In genomic region chr6:34531580-34532201, GRCh38 we compare ENCODE assay signal across 9 cellular contexts. TPM values are rescaled to one million over a fixed set of nuclear protein-coding genes. Genes with fewer than 3 reads are reported as not detected.
DNase-seq lines count a peak whose midpoint lies in the region; ATAC-seq and TF ChIP-seq lines count a peak whose summit lies in the region.
"Had no signal": no experiment of that assay in that cellular context is flagged by ENCODE, and none has a peak within 500 bp of the region (broad histone marks: within the 10 kb centered on the region; RNA-seq: fewer than 3 reads in every experiment).

No MANE protein-coding gene starts in this region.

- no peak overlapping the region for H3K4me3 ChIP-seq in mesenchymal stem cell (ENCODE audit: insufficient read depth in 1 of 2, low read depth in 1 of 2, low read length in 2 of 2)
- no peak overlapping the region for H3K4me3 ChIP-seq in uterus
- H3K4me3 ChIP-seq in coronary artery: no peak overlapping the region

- H3K27me3 ChIP-seq in mesenchymal stem cell (ENCODE audit: control insufficient read depth in 1 of 2, insufficient read depth in 1 of 2, low read length in 2 of 2) (peaks cover 16 to 49% of the 10 kb centered on the region in 2 experiments), uterus (no peaks in the 10 kb centered on the region)

- H3K23ac ChIP-seq in mesenchymal stem cell (ENCODE audit: low read length in 2 of 2): no peak overlapping the region

- no peaks in the 10 kb centered on the region for H3K9me3 ChIP-seq in mesenchymal stem cell (ENCODE audit: control insufficient read depth, low read length)
- H3K9me3 ChIP-seq in uterus: no peaks in the 10 kb centered on the region

- H4K91ac ChIP-seq in mesenchymal stem cell (ENCODE audit: low read length): no peak overlapping the region

- DNase-seq in stimulated activated CD4-positive, alpha-beta T cell treated with anti-CD3 and anti-CD28 coated beads, Interleukin-1b, Interleukin-23, amount 100 ng/mL, for 48 hours: peak; percentile 29
- no peak for DNase-seq in stimulated activated CD4-positive, alpha-beta T cell treated with anti-CD3 and anti-CD28 coated beads, Interleukin-2, amount 100 ng/mL, for 48 hours
- DNase-seq in ecto neural progenitor cell (ENCODE audit: low spot score) (peak; percentile 77), mesenchymal stem cell (no peak), uterus (peak; percentile 56 to 67), coronary artery (ENCODE audit: low spot score) (no peak), SKM-1 treated with dmso at 0.1 percent for 144 hours (lab: John Stamatoyannopoulos, UW; ENCODE audit: unreplicated experiment) (no peak)
- DNase-seq: HCEC 1CT had no signal

- H2BK120ac ChIP-seq in mesenchymal stem cell (ENCODE audit: low read depth, low read length): no peak overlapping the region

- H3K4me2 ChIP-seq in mesenchymal stem cell (ENCODE audit: low read length, poor library complexity, severe bottlenecking): no peak overlapping the region

- H4K8ac ChIP-seq in mesenchymal stem cell (ENCODE audit: low read length): no peak overlapping the region

- H2BK15ac ChIP-seq in mesenchymal stem cell (ENCODE audit: low read depth, poor library complexity, severe bottlenecking): no peak overlapping the region

- H3K14ac ChIP-seq in mesenchymal stem cell (ENCODE audit: low read length in 2 of 2): no peak overlapping the region

- peak in 1 of 2 donors; percentile 39 for TF ChIP-seq POLR2A in uterus (IDR thresholded peaks at IDR 0.05)

- no peak overlapping the region for H2AK5ac ChIP-seq in mesenchymal stem cell (ENCODE audit: low read length, severe bottlenecking)

- no peak overlapping the region for H2AFZ ChIP-seq in mesenchymal stem cell (ENCODE audit: low read depth, low read length)

- no peak for ATAC-seq in GM21447 (IDR thresholded peaks at IDR 0.05; ENCODE audit: unreplicated experiment)

- H3K18ac ChIP-seq in mesenchymal stem cell (ENCODE audit: low read depth in 1 of 2, low read length in 2 of 2): no peak overlapping the region

- H2BK12ac ChIP-seq in mesenchymal stem cell (ENCODE audit: low read length in 2 of 2): no peak overlapping the region

- TF ChIP-seq CTCF in uterus (IDR thresholded peaks at IDR 0.05) (no peak), coronary artery (IDR thresholded peaks at IDR 0.05) (no peak)

- peaks cover 9% of the 10 kb centered on the region for H3K4me1 ChIP-seq in mesenchymal stem cell (ENCODE audit: control insufficient read depth, insufficient read depth, low read depth, low read length)
- no peaks in the 10 kb centered on the region for H3K4me1 ChIP-seq in uterus

- no peaks in the 10 kb centered on the region for H3K79me1 ChIP-seq in mesenchymal stem cell (replicated peaks; ENCODE audit: low read length, poor library complexity, severe bottlenecking)

- no peaks in the 10 kb centered on the region for H3K36me3 ChIP-seq in mesenchymal stem cell (ENCODE audit: control insufficient read depth in 1 of 2, insufficient read depth in 2 of 2, low read depth in 1 of 2, low read length in 2 of 2)
- no peaks in the 10 kb centered on the region for H3K36me3 ChIP-seq in uterus

- peak overlapping the region; percentile 45 for H3K9ac ChIP-seq in mesenchymal stem cell (ENCODE audit: low read length)

- no peak overlapping the region for H3K27ac ChIP-seq in mesenchymal stem cell (ENCODE audit: low read length, poor library complexity, severe bottlenecking)
- H3K27ac ChIP-seq in uterus: no peak overlapping the region
- H3K27ac ChIP-seq in coronary artery: peak overlapping the region in 1 of 2 donors; percentile 48

- no peak overlapping the region for H3K4ac ChIP-seq in mesenchymal stem cell (ENCODE audit: low read depth in 1 of 2, low read length in 2 of 2)

- H2BK5ac ChIP-seq in mesenchymal stem cell (ENCODE audit: low read depth, low read length, poor library complexity, severe bottlenecking): no peak overlapping the region

- WGBS in mesenchymal stem cell: 80% methylated on average over 29 of the region's 29 CpGs

- intact Hi-C loops in uterus (cut with DNase I; ENCODE audit: low total_unique reads): no loop called here

RNA-seq across cellular contexts. Expression of gene SPDEF, which starts 24.4 kb away (rescaled TPM):
- not detected for polyA plus RNA-seq in mesenchymal stem cell (2013, experiment 1 of 2)
- 0.05 TPM for polyA plus RNA-seq in mesenchymal stem cell (2013, experiment 2 of 2)
- total RNA-seq in uterus: 1 to 10 TPM in 1 of 4 donors, under 1 TPM in 1, not detected in 2; 0.52 to 1.5 TPM

Comparison
In these comparisons a context has a peak if more than half of its experiments do, and no peak if none do; other contexts are left out.
1. DNase-seq: peak in stimulated activated CD4-positive, alpha-beta T cell treated with anti-CD3 and anti-CD28 coated beads, Interleukin-1b, Interleukin-23, amount 100 ng/mL, for 48 hours (single experiment), ecto neural progenitor cell (single experiment) and uterus (2 of 2); none in stimulated activated CD4-positive, alpha-beta T cell treated with anti-CD3 and anti-CD28 coated beads, Interleukin-2, amount 100 ng/mL, for 48 hours (0 of 2), mesenchymal stem cell (single experiment), coronary artery (single experiment) and SKM-1 treated with dmso at 0.1 percent for 144 hours (single experiment).